In genomic region chr19:35155981-35156672, GRCh38 we compare ENCODE assay signal across 10 cellular contexts. TPM values are rescaled to one million over a fixed set of nuclear protein-coding genes. Genes with fewer than 3 reads are reported as not detected.
DNase-seq lines count a peak whose midpoint lies in the region; ATAC-seq and TF ChIP-seq lines count a peak whose summit lies in the region.
"Had no signal": no experiment of that assay in that cellular context is flagged by ENCODE, and none has a peak within 500 bp of the region (broad histone marks: within the 10 kb centered on the region; RNA-seq: fewer than 3 reads in every experiment).

No MANE protein-coding gene starts in this region.

- WGBS in SK-N-SH (ENCODE audit: low lambda C conversion rate) = 65% methylated on average over 6 of the region's 6 CpGs
- WGBS in spleen, 5 donors = 88 to 96% (median 88%) methylated on average over 6 of the region's 6 CpGs
- 90 to 91% methylated on average over 6 of the region's 6 CpGs for WGBS in aorta, 2 donors

- peaks cover 3 to 21% of the 10 kb centered on the region in 2 experiments for H3K36me3 ChIP-seq in SK-N-SH (replicated peaks in 1 of 2; ENCODE audit: control insufficient read depth in 1 of 2, insufficient read depth in 2 of 2, low read length in 1 of 2)
- peaks cover 20% of the 10 kb centered on the region for H3K36me3 ChIP-seq in SU-DHL-6 (ENCODE audit: low read length)
- peaks cover 5 to 49% (median 40%) of the 10 kb centered on the region in 6 donors for H3K36me3 ChIP-seq in spleen
- peaks cover 0 to 2% of the 10 kb centered on the region in 2 donors for H3K36me3 ChIP-seq in aorta (ENCODE audit: control insufficient read depth in 1 of 2, insufficient read depth in 2 of 2, low read length in 1 of 2)
- no peaks in the 10 kb centered on the region for H3K36me3 ChIP-seq in uterus
- H3K36me3 ChIP-seq: ovary had no signal

- TF ChIP-seq CTCF in SK-N-SH (IDR thresholded peaks at IDR 0.05) (no peak), SU-DHL-6 (IDR thresholded peaks at IDR 0.05; ENCODE audit: insufficient read depth, low read length, poor library complexity, severe bottlenecking) (no peak), fibroblast of mammary gland (conservative IDR thresholded peaks at IDR 0.05; ENCODE audit: control insufficient read depth, insufficient read depth, low read depth, low read length) (no peak), spleen (IDR thresholded peaks at IDR 0.05 in 8 of 11, conservative IDR thresholded peaks at IDR 0.05 in 3 of 11) (no peak), uterus (IDR thresholded peaks at IDR 0.05) (no peak)

- H3K79me2 ChIP-seq in SK-N-SH (ENCODE audit: insufficient read depth) (peaks cover 19% of the 10 kb centered on the region), SU-DHL-6 (ENCODE audit: insufficient read depth, low read length) (peaks cover 30% of the 10 kb centered on the region)

- DNase-seq in SK-N-SH = no peak
- no peak for DNase-seq in fibroblast of mammary gland (ENCODE audit: low read depth)
- no peak for DNase-seq in spleen
- DNase-seq in activated CD4-positive, CD25-positive, alpha-beta regulatory T cell treated with anti-CD3 and anti-CD28 coated beads, Interleukin-2, amount 50 U/mL, for 72 hours = no peak
- no peak for DNase-seq in aorta
- no peak for DNase-seq in uterus
- DNase-seq: NCI-H226, ovary had no signal

- POLR2A ChIA-PET in SK-N-SH (lab: Yijun Ruan, JAX) = no interaction called here

- H3K4me2 ChIP-seq in SK-N-SH (peak overlapping the region; percentile 98), SU-DHL-6 (ENCODE audit: low read depth, low read length, poor library complexity, severe bottlenecking) (peak overlapping the region; percentile 64)

- no peaks in the 10 kb centered on the region for H3K9me3 ChIP-seq in SK-N-SH
- H3K9me3 ChIP-seq in SU-DHL-6 (ENCODE audit: insufficient read depth, low read length) = no peaks in the 10 kb centered on the region
- no peaks in the 10 kb centered on the region for H3K9me3 ChIP-seq in spleen
- no peaks in the 10 kb centered on the region for H3K9me3 ChIP-seq in aorta (ENCODE audit: control insufficient read depth, low read length)
- H3K9me3 ChIP-seq in uterus = no peaks in the 10 kb centered on the region
- H3K9me3 ChIP-seq: ovary had no signal

- CTCF ChIA-PET in SK-N-SH (lab: Yijun Ruan, JAX) = no interaction called here

- H2AFZ ChIP-seq in SK-N-SH (ENCODE audit: low read depth) (no peak overlapping the region), SU-DHL-6 (ENCODE audit: low read depth, low read length, severe bottlenecking) (no peak overlapping the region)

- no peak overlapping the region for H3K27ac ChIP-seq in SK-N-SH (ENCODE audit: low read depth in 2 of 2, low read length in 1 of 2)
- peak overlapping the region; percentile 69; the same call in 1 of the 2 replicates for H3K27ac ChIP-seq in SU-DHL-6 (ENCODE audit: low read depth, low read length)
- peak overlapping the region in 5 of 8 donors; percentile 86 to 98 (median 91) for H3K27ac ChIP-seq in spleen
- H3K27ac ChIP-seq in aorta (ENCODE audit: low read depth in 1 of 2, low read length in 2 of 2) = no peak overlapping the region
- H3K27ac ChIP-seq in uterus = peak overlapping the region in 1 of 2 donors; percentile 78
- H3K27ac ChIP-seq: ovary had no signal

- no peaks in the 10 kb centered on the region for H3K9me2 ChIP-seq in SK-N-SH
- H3K9me2 ChIP-seq in SU-DHL-6 (replicated peaks; ENCODE audit: insufficient read depth, low read length) = no peaks in the 10 kb centered on the region

- H4K20me1 ChIP-seq in SK-N-SH (ENCODE audit: insufficient read depth) = no peaks in the 10 kb centered on the region
- H4K20me1 ChIP-seq in SU-DHL-6 (ENCODE audit: low read depth, low read length) = no peaks in the 10 kb centered on the region

- no peak for TF ChIP-seq RAD21 in SK-N-SH (IDR thresholded peaks at IDR 0.05; ENCODE audit: low read length)

- intact Hi-C loops in spleen (cut with DNase I; ENCODE audit: low total_unique reads) (loop anchor here (10.0 kb wide), 1 partner anchor 49 kb away; no protein-coding TSS in a partner anchor), aorta (cut with DNase I) (loop anchor here in 1 of 2 donors (5.0 kb wide), 1 partner anchor 566 kb away; no protein-coding TSS in a partner anchor), uterus (cut with DNase I; ENCODE audit: low total_unique reads) (no loop called here)

- no peaks in the 10 kb centered on the region for H3K27me3 ChIP-seq in SK-N-SH (ENCODE audit: insufficient read depth)
- H3K27me3 ChIP-seq in SU-DHL-6 (ENCODE audit: low read length) = no peaks in the 10 kb centered on the region
- H3K27me3 ChIP-seq in spleen (replicated peaks in 1 of 7) = peaks cover 0 to 6% (median 0%) of the 10 kb centered on the region in 7 donors
- H3K27me3 ChIP-seq in aorta (ENCODE audit: control insufficient read depth in 1 of 2, insufficient read depth in 2 of 2, low read length in 1 of 2) = no peaks in the 10 kb centered on the region
- H3K27me3 ChIP-seq in uterus = no peaks in the 10 kb centered on the region
- H3K27me3 ChIP-seq: ovary had no signal

- TF ChIP-seq POLR2A in spleen (IDR thresholded peaks at IDR 0.05) (no peak), uterus (IDR thresholded peaks at IDR 0.05) (no peak)

- TF ChIP-seq EP300 in SK-N-SH (IDR thresholded peaks at IDR 0.05; ENCODE audit: borderline replicate concordance in 1 of 2, low read depth in 1 of 2, low read length in 1 of 2) = no peak

- H3K9ac ChIP-seq in SK-N-SH (peak overlapping the region; percentile 90; the same call in 1 of the 2 replicates), SU-DHL-6 (ENCODE audit: low read length) (peak overlapping the region; percentile 93)

- peaks cover 0 to 3% of the 10 kb centered on the region in 2 experiments; a peak in 2 of 4 replicates for H3K4me1 ChIP-seq in SK-N-SH (ENCODE audit: control insufficient read depth in 1 of 2, insufficient read depth in 2 of 2, low read depth in 1 of 2, low read length in 1 of 2)
- H3K4me1 ChIP-seq in spleen = peaks cover 5 to 58% (median 36%) of the 10 kb centered on the region in 6 donors
- H3K4me1 ChIP-seq in aorta (ENCODE audit: control insufficient read depth in 1 of 2, insufficient read depth in 2 of 2, low read length in 2 of 2) = no peaks in the 10 kb centered on the region
- peaks cover 0 to 6% of the 10 kb centered on the region in 2 donors for H3K4me1 ChIP-seq in uterus

- H3F3A ChIP-seq in SK-N-SH (replicated peaks; ENCODE audit: insufficient read depth) (peaks cover 4% of the 10 kb centered on the region), SU-DHL-6 (ENCODE audit: insufficient read depth) (no peaks in the 10 kb centered on the region)

- ATAC-seq in SK-N-SH treated with all-trans-retinoic acid at 6 μM for 48 hours = no peak
- no peak for ATAC-seq in aorta (ENCODE audit: low FRiP score)

- H3K4me3 ChIP-seq in SK-N-SH (ENCODE audit: low read depth in 2 of 2, low read length in 1 of 2) (peak overlapping the region; percentile 62 to 90; a peak in 3 of 4 replicates), SU-DHL-6 (ENCODE audit: insufficient read depth, low read length, poor library complexity, severe bottlenecking) (peak overlapping the region; percentile 93), fibroblast of mammary gland (ENCODE audit: control insufficient read depth, low read depth, low read length) (peak overlapping the region; percentile 91), spleen (peak overlapping the region; percentile 56 to 92 (median 72)), aorta (ENCODE audit: low read length in 2 of 2) (no peak overlapping the region), uterus (no peak overlapping the region)

TF ChIP-seq in SK-N-SH, 30 proteins besides CTCF, POLR2A, EP300 and RAD21 (continues in another document):
- no peak for TF ChIP-seq RCOR1 (IDR thresholded peaks at IDR 0.05; ENCODE audit: low read length)

RNA-seq across cellular contexts. Expression of gene FXYD5, which starts 1.6 kb away (rescaled TPM):
- polyA plus RNA-seq in SK-N-SH (2012; rRNA removed) = 107 and 195 TPM in 2 replicates
- polyA plus RNA-seq in SK-N-SH (2012; cell fraction: cytosol; rRNA removed) = 90.9 and 118 TPM in 2 replicates
- 64.6 and 65.4 TPM in 2 replicates for polyA plus RNA-seq in SK-N-SH (2012; cell fraction: nucleus; rRNA removed)
- 100 to 1,000 TPM; 132 to 215 (median 162) TPM for total RNA-seq in spleen
- 100 to 1,000 TPM; 188 to 235 (median 213) TPM for polyA plus RNA-seq in spleen
- total RNA-seq in aorta = 100 to 1,000 TPM in 1 of 2 donors, 10 to 100 TPM in 1; 71.7 to 126 TPM
- polyA plus RNA-seq in aorta = 100 to 1,000 TPM in 1 of 2 donors, 10 to 100 TPM in 1; 89.5 to 179 TPM
- total RNA-seq in uterus = 10 to 100 TPM; 10.9 to 86.2 (median 34.2) TPM

RNA-seq across cellular contexts. Expression of gene FXYD7, which starts 13.1 kb away (rescaled TPM):
- 0.10 and 0.44 TPM in 2 replicates for polyA plus RNA-seq in SK-N-SH (2012; rRNA removed)
- polyA plus RNA-seq in SK-N-SH (2012; cell fraction: cytosol; rRNA removed) = 0.20 and 0.21 TPM in 2 replicates
- 0.43 and 0.69 TPM in 2 replicates for polyA plus RNA-seq in SK-N-SH (2012; cell fraction: nucleus; rRNA removed)
- 1 to 10 TPM in 6 of 7 donors, not detected in 1; 1.2 to 3.3 (median 2.5) TPM for total RNA-seq in spleen
- 1 to 10 TPM; 1.6 to 4.4 (median 2.3) TPM for polyA plus RNA-seq in spleen
- total RNA-seq in aorta = under 1 TPM in 1 of 2 donors, not detected in 1; 0.63 TPM
- polyA plus RNA-seq in aorta = 1 to 10 TPM in 1 of 2 donors, not detected in 1; 1.8 TPM
- 1 to 10 TPM in 1 of 4 donors, under 1 TPM in 1, not detected in 2; 0.83 to 3.7 TPM for total RNA-seq in uterus

RNA-seq across cellular contexts. Expression of gene FXYD1, which starts 17.5 kb away (rescaled TPM):
- polyA plus RNA-seq in SK-N-SH (2012; rRNA removed) (0.12 TPM in 1 of 2 replicates, not detected in the other), spleen (10 to 100 TPM in 2 of 3 donors, 1 to 10 TPM in 1; 9.8 to 17.8 (median 16.0) TPM), aorta (100 to 1,000 TPM; 150 to 288 TPM)
- polyA plus RNA-seq in SK-N-SH (2012; cell fraction: cytosol; rRNA removed) = 0.17 TPM in 1 of 2 replicates, not detected in the other
- polyA plus RNA-seq in SK-N-SH (2012; cell fraction: nucleus; rRNA removed) = 0.31 and 0.38 TPM in 2 replicates
- total RNA-seq in spleen (10 to 100 TPM in 3 of 7 donors, 1 to 10 TPM in 2, under 1 TPM in 1, not detected in 1; 0.83 to 18.1 (median 8.0) TPM), aorta (100 to 1,000 TPM; 179 to 202 TPM), uterus (100 to 1,000 TPM in 2 of 4 donors, 10 to 100 TPM in 2; 18.1 to 214 (median 105) TPM)

RNA-seq across cellular contexts. Expression of gene LGI4, which starts 21.3 kb away (rescaled TPM):
- 0.05 and 0.15 TPM in 2 replicates for polyA plus RNA-seq in SK-N-SH (2012; rRNA removed)
- 0.03 TPM in 1 of 2 replicates, not detected in the other for polyA plus RNA-seq in SK-N-SH (2012; cell fraction: cytosol; rRNA removed)
- polyA plus RNA-seq in SK-N-SH (2012; cell fraction: nucleus; rRNA removed) = 1.1 and 1.2 TPM in 2 replicates
- 1 to 10 TPM in 4 of 7 donors, under 1 TPM in 2, not detected in 1; 0.68 to 2.8 (median 1.1) TPM for total RNA-seq in spleen
- polyA plus RNA-seq in spleen = 1 to 10 TPM; 2.4 to 9.7 (median 2.5) TPM
- total RNA-seq in aorta = 10 to 100 TPM; 17.5 TPM
- polyA plus RNA-seq in aorta = 10 to 100 TPM in 1 of 2 donors, 1 to 10 TPM in 1; 5.1 to 15.0 TPM
- total RNA-seq in uterus = 10 to 100 TPM in 3 of 4 donors, 1 to 10 TPM in 1; 5.1 to 44.4 (median 19.7) TPM

RNA-seq across cellular contexts. Expression of gene FXYD3, which starts 40.5 kb away (rescaled TPM):
- polyA plus RNA-seq in SK-N-SH (2012; rRNA removed) (not detected in 2 replicates), spleen (1 to 10 TPM in 1 of 3 donors, under 1 TPM in 2; 0.33 to 1.5 (median 0.70) TPM), aorta (10 to 100 TPM in 1 of 2 donors, 1 to 10 TPM in 1; 7.4 to 77.6 TPM)
- not detected in 2 replicates for polyA plus RNA-seq in SK-N-SH (2012; cell fraction: cytosol; rRNA removed)
- polyA plus RNA-seq in SK-N-SH (2012; cell fraction: nucleus; rRNA removed) = not detected in 2 replicates
- total RNA-seq in spleen (not detected), aorta (1 to 10 TPM in 1 of 2 donors, under 1 TPM in 1; 0.49 to 1.2 TPM), uterus (1 to 10 TPM; 1.5 to 3.8 (median 1.6) TPM)

Comparison
In these comparisons a context has a peak if more than half of its experiments do, and no peak if none do; other contexts are left out.
1. H3K27ac ChIP-seq: peak in SU-DHL-6 (single experiment) and spleen (5 of 8); none in SK-N-SH (0 of 2) and aorta (0 of 2).
2. H3K4me3 ChIP-seq: peak in SK-N-SH (2 of 2), SU-DHL-6 (single experiment), fibroblast of mammary gland (single experiment) and spleen (8 of 8); none in aorta (0 of 2) and uterus (0 of 2).